Comparison of ENCODE assay signal across 19 cellular contexts in genomic region chr15:69398541-69398940, GRCh38. TPM values are rescaled to one million over a fixed set of nuclear protein-coding genes. Genes with fewer than 3 reads are reported as not detected.
A peak's percentile ranks its signal among the peaks of the same experiment; 100 is the strongest.
DNase-seq lines count a peak whose midpoint lies in the region; ATAC-seq and TF ChIP-seq lines count a peak whose summit lies in the region.
"Had no signal": no experiment of that assay in that cellular context is flagged by ENCODE, and none has a peak within 500 bp of the region (broad histone marks: within the 10 kb centered on the region; RNA-seq: fewer than 3 reads in every experiment).

No MANE protein-coding gene starts in this region.

- no peaks in the 10 kb centered on the region for H3K9me3 ChIP-seq in psoas muscle
- H3K9me3 ChIP-seq: adrenal gland, Caco-2 had no signal

- peak; percentile 36 for ATAC-seq in activated naive CD8-positive, alpha-beta T cell treated with anti-CD3 and anti-CD28 coated beads, Interleukin-2, amount 10 ng/mL, durations not matched to agents 7 days and 5 days (ENCODE audit: low read depth)
- ATAC-seq in activated naive CD8-positive, alpha-beta T cell treated with anti-CD3 and anti-CD28 coated beads, Interleukin-2, amount 50 U/mL, for 24 hours: no peak
- ATAC-seq in psoas muscle: no peak
- no peak for ATAC-seq in GM18517 (IDR thresholded peaks at IDR 0.05; ENCODE audit: unreplicated experiment)
- ATAC-seq: activated T-cell treated with anti-CD3 and anti-CD28 coated beads, Interleukin-2, amount 50 U/mL, for 72 hours; HCT116; stimulated activated naive CD8-positive, alpha-beta T cell treated with anti-CD3 and anti-CD28 coated beads, Interleukin-15, amount 100 ng/mL, for 72 hours had no signal

- no peak for DNase-seq in activated naive CD8-positive, alpha-beta T cell treated with anti-CD3 and anti-CD28 coated beads, Interleukin-2, amount 10 ng/mL, durations not matched to agents 7 days and 5 days
- DNase-seq in activated naive CD8-positive, alpha-beta T cell treated with anti-CD3 and anti-CD28 coated beads, Interleukin-2, amount 50 U/mL, for 24 hours: no peak
- DNase-seq in RPMI7951 (ENCODE audit: low read depth) (peak; percentile 67), coronary artery (ENCODE audit: low spot score) (peak; percentile 61), stromal cell of bone marrow (ENCODE audit: low read depth) (peak; percentile 37), psoas muscle (no peak), NCI-H1105 treated with DMSO at 0.1 percent for 48 hours (lab: John Stamatoyannopoulos, UW) (no peak)
- DNase-seq: activated T-cell treated with anti-CD3 and anti-CD28 coated beads, Interleukin-2, amount 50 U/mL, for 72 hours; adrenal gland; Caco-2; dermis blood vessel endothelial cell; KG1; NCI-H774; nucleus accumbens; stimulated activated naive CD8-positive, alpha-beta T cell treated with anti-CD3 and anti-CD28 coated beads, Interleukin-15, amount 100 ng/mL, for 72 hours had no signal

- H3K4me1 Mint-ChIP-seq in activated naive CD8-positive, alpha-beta T cell treated with anti-CD3 and anti-CD28 coated beads, Interleukin-2, amount 10 ng/mL, durations not matched to agents 7 days and 5 days: peaks cover 15% of the 10 kb centered on the region
- peaks cover 28% of the 10 kb centered on the region for H3K4me1 Mint-ChIP-seq in activated naive CD8-positive, alpha-beta T cell treated with anti-CD3 and anti-CD28 coated beads, Interleukin-2, amount 50 U/mL, for 24 hours

- H3K4me3 Mint-ChIP-seq in activated naive CD8-positive, alpha-beta T cell treated with anti-CD3 and anti-CD28 coated beads, Interleukin-2, amount 10 ng/mL, durations not matched to agents 7 days and 5 days: no peak overlapping the region
- no peak overlapping the region for H3K4me3 Mint-ChIP-seq in activated naive CD8-positive, alpha-beta T cell treated with anti-CD3 and anti-CD28 coated beads, Interleukin-2, amount 50 U/mL, for 24 hours
- H3K4me3 Mint-ChIP-seq: activated T-cell treated with anti-CD3 and anti-CD28 coated beads, Interleukin-2, amount 50 U/mL, for 72 hours; stimulated activated naive CD8-positive, alpha-beta T cell treated with anti-CD3 and anti-CD28 coated beads, Interleukin-15, amount 100 ng/mL, for 72 hours; T-helper 2 cell treated with Interferon-gamma antibody and Interleukin-4, amounts not matched to agents 5 μg/mL and 100 μg/mL, for 36 hours had no signal

- POLR2A ChIA-PET in activated naive CD8-positive, alpha-beta T cell treated with anti-CD3 and anti-CD28 coated beads, Interleukin-2, amount 10 ng/mL, durations not matched to agents 7 days and 5 days (lab: Charles Lee): no interaction called here

- peaks cover 2% of the 10 kb centered on the region for H3K27me3 Mint-ChIP-seq in activated naive CD8-positive, alpha-beta T cell treated with anti-CD3 and anti-CD28 coated beads, Interleukin-2, amount 10 ng/mL, durations not matched to agents 7 days and 5 days
- no peaks in the 10 kb centered on the region for H3K27me3 Mint-ChIP-seq in activated naive CD8-positive, alpha-beta T cell treated with anti-CD3 and anti-CD28 coated beads, Interleukin-2, amount 50 U/mL, for 24 hours

- peaks cover 7% of the 10 kb centered on the region for H3K4me1 ChIP-seq in psoas muscle

- H3K27me3 ChIP-seq in psoas muscle (ENCODE audit: insufficient read depth in 3 of 3, low read length in 2 of 3): no peaks in the 10 kb centered on the region
- H3K27me3 ChIP-seq: adrenal gland had no signal

- H3K4me3 ChIP-seq in coronary artery (no peak overlapping the region), psoas muscle (no peak overlapping the region)
- H3K4me3 ChIP-seq: adrenal gland, smooth muscle cell had no signal

- H3K36me3 Mint-ChIP-seq in activated naive CD8-positive, alpha-beta T cell treated with anti-CD3 and anti-CD28 coated beads, Interleukin-2, amount 10 ng/mL, durations not matched to agents 7 days and 5 days: no peaks in the 10 kb centered on the region
- H3K36me3 Mint-ChIP-seq in activated naive CD8-positive, alpha-beta T cell treated with anti-CD3 and anti-CD28 coated beads, Interleukin-2, amount 50 U/mL, for 24 hours (ENCODE audit: low read depth): no peaks in the 10 kb centered on the region

- no peak overlapping the region for H3K27ac Mint-ChIP-seq in activated naive CD8-positive, alpha-beta T cell treated with anti-CD3 and anti-CD28 coated beads, Interleukin-2, amount 10 ng/mL, durations not matched to agents 7 days and 5 days
- H3K27ac Mint-ChIP-seq in activated naive CD8-positive, alpha-beta T cell treated with anti-CD3 and anti-CD28 coated beads, Interleukin-2, amount 50 U/mL, for 24 hours: no peak overlapping the region
- H3K27ac Mint-ChIP-seq: activated T-cell treated with anti-CD3 and anti-CD28 coated beads, Interleukin-2, amount 50 U/mL, for 72 hours; stimulated activated naive CD8-positive, alpha-beta T cell treated with anti-CD3 and anti-CD28 coated beads, Interleukin-15, amount 100 ng/mL, for 72 hours; T-helper 2 cell treated with Interferon-gamma antibody and Interleukin-4, amounts not matched to agents 5 μg/mL and 100 μg/mL, for 36 hours had no signal

- no peaks in the 10 kb centered on the region for H3K9me3 Mint-ChIP-seq in activated naive CD8-positive, alpha-beta T cell treated with anti-CD3 and anti-CD28 coated beads, Interleukin-2, amount 10 ng/mL, durations not matched to agents 7 days and 5 days
- H3K9me3 Mint-ChIP-seq in activated naive CD8-positive, alpha-beta T cell treated with anti-CD3 and anti-CD28 coated beads, Interleukin-2, amount 50 U/mL, for 24 hours: no peaks in the 10 kb centered on the region
- H3K9me3 Mint-ChIP-seq: activated T-cell treated with anti-CD3 and anti-CD28 coated beads, Interleukin-2, amount 50 U/mL, for 72 hours; stimulated activated naive CD8-positive, alpha-beta T cell treated with anti-CD3 and anti-CD28 coated beads, Interleukin-15, amount 100 ng/mL, for 72 hours; T-helper 2 cell treated with Interferon-gamma antibody and Interleukin-4, amounts not matched to agents 5 μg/mL and 100 μg/mL, for 36 hours had no signal

- H3K27ac ChIP-seq in coronary artery (no peak overlapping the region), psoas muscle (no peak overlapping the region)
- H3K27ac ChIP-seq: adrenal gland had no signal

- WGBS in psoas muscle, 3 donors: 54 to 65% (median 56%) methylated on average over 5 of the region's 5 CpGs

- H3K36me3 ChIP-seq in psoas muscle (ENCODE audit: insufficient read depth in 1 of 2, low read depth in 1 of 2): no peaks in the 10 kb centered on the region

- intact Hi-C loops in psoas muscle (cut with DNase I): no loop called here

- TF ChIP-seq CTCF in coronary artery (IDR thresholded peaks at IDR 0.05) (no peak), psoas muscle (IDR thresholded peaks at IDR 0.05) (no peak)

RNA-seq across cellular contexts. Expression of gene KIF23, which starts 15.6 kb away (rescaled TPM):
- total RNA-seq in activated naive CD8-positive, alpha-beta T cell treated with anti-CD3 and anti-CD28 coated beads, Interleukin-2, amount 10 ng/mL, durations not matched to agents 7 days and 5 days: 10 to 100 TPM; 50.7 to 57.7 TPM
- total RNA-seq in RPMI7951 (2014; rRNA removed; shearing (Covaris generic)): 134 and 151 TPM in 2 replicates
- total RNA-seq in psoas muscle: under 1 TPM in 3 of 4 donors, not detected in 1; 0.25 to 0.69 (median 0.46) TPM
- under 1 TPM; 0.04 to 0.56 (median 0.35) TPM for polyA plus RNA-seq in psoas muscle

RNA-seq across cellular contexts. Expression of gene RPLP1, which starts 54.1 kb away (rescaled TPM):
- total RNA-seq in activated naive CD8-positive, alpha-beta T cell treated with anti-CD3 and anti-CD28 coated beads, Interleukin-2, amount 10 ng/mL, durations not matched to agents 7 days and 5 days: 1,000 to 10,000 TPM; 1,785 to 1,910 TPM
- total RNA-seq in RPMI7951 (2014; rRNA removed; shearing (Covaris generic)): 269 and 279 TPM in 2 replicates
- 1,000 to 10,000 TPM; 1,471 to 2,300 (median 1,863) TPM for total RNA-seq in psoas muscle
- 1,000 to 10,000 TPM; 1,956 to 2,538 (median 2,265) TPM for polyA plus RNA-seq in psoas muscle

Comparison
In these comparisons a context has a peak if more than half of its experiments do, and no peak if none do; other contexts are left out.
1. DNase-seq: peak in RPMI7951 (single experiment), coronary artery (single experiment) and stromal cell of bone marrow (single experiment); none in activated naive CD8-positive, alpha-beta T cell treated with anti-CD3 and anti-CD28 coated beads, Interleukin-2, amount 10 ng/mL, durations not matched to agents 7 days and 5 days (single experiment), activated naive CD8-positive, alpha-beta T cell treated with anti-CD3 and anti-CD28 coated beads, Interleukin-2, amount 50 U/mL, for 24 hours (single experiment), psoas muscle (0 of 2) and NCI-H1105 treated with DMSO at 0.1 percent for 48 hours (single experiment).
2. RNA of gene KIF23, which starts 15.6 kb away (total RNA-seq): 134 to 151 TPM in RPMI7951 and 50.7 to 57.7 TPM in activated naive CD8-positive, alpha-beta T cell treated with anti-CD3 and anti-CD28 coated beads, Interleukin-2, amount 10 ng/mL, durations not matched to agents 7 days and 5 days; 0.25 to 0.69 TPM in psoas muscle; every median in the first group is over 10 times any median in the second.